ENCODE assay signal across 2 cellular contexts in genomic region chr14:100065161-100065871, GRCh38.
TF ChIP-seq lines count a peak whose summit lies in the region.

TSS of gene EVL (plus strand) at chr14:100065422. CDS start at chr14:100065501, 79 bp downstream.

TF ChIP-seq in SK-N-SH, 30 proteins besides CTCF, POLR2A, EP300 and RAD21 (continued from another document):
- TF ChIP-seq RFX5 (IDR thresholded peaks at IDR 0.05; ENCODE audit: low read length), result no peak
- TF ChIP-seq REST (IDR thresholded peaks at IDR 0.05; ENCODE audit: low read depth, low read length), result no peak
- no peak for TF ChIP-seq SIN3A (IDR thresholded peaks at IDR 0.05; ENCODE audit: borderline replicate concordance, low read depth, low read length)
- TF ChIP-seq MAX (IDR thresholded peaks at IDR 0.05; ENCODE audit: low read depth), result no peak
- TF ChIP-seq JUND (IDR thresholded peaks at IDR 0.05), result no peak
- no peak for TF ChIP-seq ZBTB33 (IDR thresholded peaks at IDR 0.05; ENCODE audit: borderline replicate concordance, low read depth)
- TF ChIP-seq IRF3 (IDR thresholded peaks at IDR 0.05; ENCODE audit: low read depth, low read length), result no peak
- TF ChIP-seq TAF1 (IDR thresholded peaks at IDR 0.05; ENCODE audit: borderline replicate concordance, low read depth, low read length), result no peak
- no peak for TF ChIP-seq GABPA (IDR thresholded peaks at IDR 0.05; ENCODE audit: low read depth)

TF ChIP-seq in SK-N-SH treated with all-trans-retinoic acid at 6 μM for 48 hours, 23 proteins besides CTCF, POLR2A, EP300 and RAD21 (continued from another document):
- TF ChIP-seq CSRNP3 (CRISPR knock-in tag; IDR thresholded peaks at IDR 0.05), result no peak
TF ChIP-seq in SK-N-SH treated with all-trans-retinoic acid at 6 μM for 48 hours: peak in this region for 0.
